24 cellular contexts compared by ENCODE assay signal in genomic region chr18:23548719-23549118, GRCh38.
"Had no signal": no experiment of that assay in that cellular context is flagged by ENCODE, and none has a peak within 500 bp of the region (broad histone marks: within the 10 kb centered on the region; RNA-seq: fewer than 3 reads in every experiment).

No MANE protein-coding gene starts in this region.

- ATAC-seq: activated T-cell treated with anti-CD3 and anti-CD28 coated beads, Interleukin-2, amount 50 U/mL, for 72 hours; right cardiac atrium; stimulated activated naive CD8-positive, alpha-beta T cell treated with anti-CD3 and anti-CD28 coated beads, Interleukin-15, Interleukin-2, amounts not matched to agents 100 U/mL and 50 U/mL, for 24 hours had no signal

- H3K27ac ChIP-seq: colonic mucosa, uterus, VCaP had no signal

- H3K9me3 Mint-ChIP-seq: activated T-cell treated with anti-CD3 and anti-CD28 coated beads, Interleukin-2, amount 50 U/mL, for 72 hours; nephron; type B pancreatic cell had no signal

- H3K9me3 ChIP-seq: colonic mucosa, uterus had no signal

- H3K4me3 Mint-ChIP-seq: activated naive CD8-positive, alpha-beta T cell; activated T-cell treated with anti-CD3 and anti-CD28 coated beads, Interleukin-2, amount 50 U/mL, for 72 hours; nephron; type B pancreatic cell had no signal

- H3K27ac Mint-ChIP-seq: activated naive CD8-positive, alpha-beta T cell; activated T-cell treated with anti-CD3 and anti-CD28 coated beads, Interleukin-2, amount 50 U/mL, for 72 hours had no signal

- H3K4me1 ChIP-seq: colonic mucosa, uterus had no signal

- H3K27me3 ChIP-seq: colonic mucosa, dorsolateral prefrontal cortex, uterus had no signal

- H3K36me3 ChIP-seq: uterus had no signal

- H3K4me3 ChIP-seq: colonic mucosa, dorsolateral prefrontal cortex, uterus had no signal

- DNase-seq: activated CD4-positive, alpha-beta T cell treated with anti-CD3 and anti-CD28 coated beads for 4 hours; activated CD4-positive, alpha-beta T cell treated with anti-CD3 and anti-CD28 coated beads, Interleukin-2, amount 50 U/mL, for 4 hours; activated effector memory CD4-positive, alpha-beta T cell treated with Interleukin-2 at 50 U/mL for 16 hours; activated naive CD4-positive, alpha-beta T cell treated with Interleukin-2 at 50 U/mL for 16 hours; activated T-cell treated with anti-CD3 and anti-CD28 coated beads for 4 hours; activated T-cell treated with anti-CD3 and anti-CD28 coated beads, Interleukin-2, amount 50 U/mL, for 72 hours; anterior cingulate cortex; cerebellar nuclear complex; colonic mucosa; dorsolateral prefrontal cortex; effector memory CD4-positive, alpha-beta T cell; head of caudate nucleus; hypothalamus; mesendoderm; posterior cingulate gyrus; right cardiac atrium; stimulated activated CD4-positive, alpha-beta T cell treated with anti-CD3 and anti-CD28 coated beads, Interleukin-2, amount 100 ng/mL, for 48 hours; stimulated activated naive CD8-positive, alpha-beta T cell treated with anti-CD3 and anti-CD28 coated beads, Interleukin-15, Interleukin-2, amounts not matched to agents 100 U/mL and 50 U/mL, for 24 hours; T-helper 1 cell; uterus had no signal

- H3K27me3 Mint-ChIP-seq: activated naive CD8-positive, alpha-beta T cell; type B pancreatic cell had no signal
